ENCODE assay signal across 19 cellular contexts in genomic region chr11:120577624-120578363, GRCh38.
DNase-seq lines count a peak whose midpoint lies in the region; ATAC-seq and TF ChIP-seq lines count a peak whose summit lies in the region.
"Had no signal": no experiment of that assay in that cellular context is flagged by ENCODE, and none has a peak within 500 bp of the region (broad histone marks: within the 10 kb centered on the region; RNA-seq: fewer than 3 reads in every experiment).

No MANE protein-coding gene starts in this region.

- H3K4me1 Mint-ChIP-seq in H9 = peaks cover 8 to 15% of the 10 kb centered on the region in 2 experiments

- H3F3A ChIP-seq in SK-N-SH (replicated peaks; ENCODE audit: insufficient read depth) = no peaks in the 10 kb centered on the region

- H4K5ac ChIP-seq in H9 (ENCODE audit: insufficient read length, low read depth, low read length) = no peak overlapping the region

- H3K79me1 ChIP-seq in H9 (ENCODE audit: insufficient read depth, low read depth, low read length, poor library complexity, severe bottlenecking) = no peaks in the 10 kb centered on the region

- H3K4me2 ChIP-seq in SK-N-SH (no peak overlapping the region), H9 (ENCODE audit: insufficient read depth, insufficient read length, low read length) (no peak overlapping the region)

- H3K56ac ChIP-seq in H9 (ENCODE audit: insufficient read length, low read depth, low read length) = no peak overlapping the region

- no peaks in the 10 kb centered on the region for H3K36me3 ChIP-seq in SK-N-SH (replicated peaks in 1 of 2; ENCODE audit: control insufficient read depth in 1 of 2, insufficient read depth in 2 of 2, low read length in 1 of 2)
- H3K36me3 ChIP-seq in Panc1 (ENCODE audit: control insufficient read depth, insufficient read depth, low read length) = no peaks in the 10 kb centered on the region
- H3K36me3 ChIP-seq: HAP-1, SJCRH30 had no signal

- H3K9ac ChIP-seq in SK-N-SH (no peak overlapping the region), H9 (ENCODE audit: extremely low read depth, insufficient read length, low read length) (no peak overlapping the region)

- H2BK120ac ChIP-seq in H9 (ENCODE audit: low read depth, low read length, poor library complexity, severe bottlenecking) = no peak overlapping the region

- H4K8ac ChIP-seq in H9 (replicated peaks; ENCODE audit: insufficient read length, low read depth, low read length) = no peak overlapping the region

- peaks cover under 1 to 4% of the 10 kb centered on the region in 2 experiments; a peak in 4 of 5 replicates for H3K9me3 Mint-ChIP-seq in H9
- H3K9me3 Mint-ChIP-seq: CD8-positive, alpha-beta T cell had no signal

- no peak overlapping the region for H2BK5ac ChIP-seq in H9 (ENCODE audit: insufficient read length, low read length)

- H3K23me2 ChIP-seq in H9 (ENCODE audit: insufficient read length, low read depth, low read length, poor library complexity, severe bottlenecking) = peaks cover 3% of the 10 kb centered on the region

- no TSS peak for BruUV-seq in Panc1 (replicated peaks; lab: Mats Ljungman, UMichigan)

- peaks cover 0 to 2% (median 0%) of the 10 kb centered on the region in 3 experiments; a peak in 2 of 7 replicates for H3K36me3 Mint-ChIP-seq in H9 (ENCODE audit: insufficient read depth in 1 of 3, low read depth in 3 of 3)
- H3K36me3 Mint-ChIP-seq: CD8-positive, alpha-beta T cell had no signal

- no peak overlapping the region for H3T11ph ChIP-seq in H9 (ENCODE audit: low read length)

- H2AK5ac ChIP-seq in H9 (ENCODE audit: insufficient read length, low read length) = no peak overlapping the region

- H3K4me3 ChIP-seq in SK-N-SH (ENCODE audit: low read depth in 2 of 2, low read length in 1 of 2) = no peak overlapping the region
- H3K4me3 ChIP-seq in Panc1 (ENCODE audit: low read depth in 2 of 2, low read length in 2 of 2) = no peak overlapping the region
- H3K4me3 ChIP-seq: HAP-1, SJCRH30 had no signal

- H3K27ac ChIP-seq in SK-N-SH (ENCODE audit: low read depth in 2 of 2, low read length in 1 of 2) (no peak overlapping the region), H9 (ENCODE audit: insufficient read length, low read depth, low read length) (no peak overlapping the region), Panc1 (ENCODE audit: low read length) (no peak overlapping the region)
- H3K27ac ChIP-seq: 22Rv1, SJCRH30 had no signal

- no peak overlapping the region for H2AFZ ChIP-seq in SK-N-SH (ENCODE audit: low read depth)
- no peak overlapping the region for H2AFZ ChIP-seq in H9 (ENCODE audit: low read length)

- CTCF ChIA-PET in SK-N-SH (lab: Yijun Ruan, JAX) (interaction anchor here (0.6 kb wide), 1 partner anchor 37 kb away, joined by 3 read pairs; no protein-coding TSS in a partner anchor), Panc1 (lab: Charles Lee) (no interaction called here)

- H3K9me3 ChIP-seq in SK-N-SH = no peaks in the 10 kb centered on the region
- no peaks in the 10 kb centered on the region for H3K9me3 ChIP-seq in H9 (ENCODE audit: control insufficient read depth, low read depth, low read length)
- H3K9me3 ChIP-seq in Panc1 (ENCODE audit: control insufficient read depth, insufficient read depth, low read depth, low read length) = no peaks in the 10 kb centered on the region
- H3K9me3 ChIP-seq: HAP-1, SJCRH30 had no signal

- WGBS in SK-N-SH (ENCODE audit: low lambda C conversion rate) = 42% methylated on average over 7 of the region's 7 CpGs
- no CpG with 5 or more reads among the region's 7 CpGs for WGBS in H9 (ENCODE audit: extremely low coverage, insufficient read length, low lambda C conversion rate)

- ATAC-seq in SK-N-SH treated with all-trans-retinoic acid at 6 μM for 48 hours (no peak), Panc1 (peak; percentile 36; the same call in 1 of the 2 replicates), GM21576 (IDR thresholded peaks at IDR 0.05; ENCODE audit: unreplicated experiment) (no peak), GM18511 (IDR thresholded peaks at IDR 0.05; ENCODE audit: unreplicated experiment) (no peak)
- ATAC-seq: CD8-positive, alpha-beta T cell had no signal

- no peak overlapping the region for H3K4me3 Mint-ChIP-seq in H9
- H3K4me3 Mint-ChIP-seq: CD8-positive, alpha-beta T cell had no signal

- no peak overlapping the region for H3K18ac ChIP-seq in H9 (ENCODE audit: insufficient read length, low read depth, low read length)

- TF ChIP-seq CTCF in SK-N-SH (IDR thresholded peaks at IDR 0.05) = no peak
- no peak for TF ChIP-seq CTCF in H9 (conservative IDR thresholded peaks at IDR 0.05)
- no peak for TF ChIP-seq CTCF in Panc1 (IDR thresholded peaks at IDR 0.05)

- H3K4me1 ChIP-seq in SK-N-SH (ENCODE audit: control insufficient read depth in 1 of 2, insufficient read depth in 2 of 2, low read depth in 1 of 2, low read length in 1 of 2) = no peaks in the 10 kb centered on the region; a peak in 1 of 4 replicates
- H3K4me1 ChIP-seq in H9 (ENCODE audit: insufficient read depth, low read length) = 0 out of 2 replicates have a peak, but pooled peaks cover 3% of the 10 kb centered on the region
- no peaks in the 10 kb centered on the region for H3K4me1 ChIP-seq in Panc1 (ENCODE audit: control insufficient read depth, insufficient read depth, low read length)
- H3K4me1 ChIP-seq: HAP-1, SJCRH30 had no signal

- DNase-seq in SK-N-SH (no peak), H9 (no peak), Panc1 (ENCODE audit: low read depth, low spot score) (no peak), myocyte (ENCODE audit: low read depth) (peak; percentile 37), NCI-H2107 (lab: John Stamatoyannopoulos, UW) (no peak)
- DNase-seq: ACHN; C1 segment of cervical spinal cord; CD8-positive, alpha-beta T cell; DMS153; MV-4-11; NCI-H1694; NCI-H2081; NK-92 treated with Interleukin-12 subunit alpha and Interleukin-12 subunit beta, amount 100 ng/mL, for 24 hours; SJCRH30 had no signal

- 0 out of 2 replicates have a peak overlapping the region, but pooled peaks have one; percentile 6 for H3K14ac ChIP-seq in H9 (ENCODE audit: insufficient read depth, low read length)

- intact Hi-C loops in Panc1 (cut with micrococcal nuclease; ENCODE audit: unreplicated experiment) = no loop called here

- peaks cover 17% of the 10 kb centered on the region for H3K27me3 Mint-ChIP-seq in H9 (ENCODE audit: low read depth)

- no peak overlapping the region for H3K4ac ChIP-seq in H9 (ENCODE audit: low read depth, low read length)

- no peaks in the 10 kb centered on the region for H3K79me2 ChIP-seq in SK-N-SH (ENCODE audit: insufficient read depth)
- no peaks in the 10 kb centered on the region for H3K79me2 ChIP-seq in H9 (ENCODE audit: insufficient read depth, low read length)

- TF ChIP-seq RAD21 in SK-N-SH (IDR thresholded peaks at IDR 0.05; ENCODE audit: low read length) = no peak

- H3K23ac ChIP-seq in H9 (ENCODE audit: insufficient read length, low read depth, low read length) = no peak overlapping the region

- POLR2A ChIA-PET in SK-N-SH (lab: Yijun Ruan, JAX) (no interaction called here), Panc1 (lab: Charles Lee) (no interaction called here)

- TF ChIP-seq EP300 in SK-N-SH (IDR thresholded peaks at IDR 0.05; ENCODE audit: borderline replicate concordance in 1 of 2, low read depth in 1 of 2, low read length in 1 of 2) = no peak

- in situ Hi-C loops in Panc1 (cut with HindIII; ENCODE audit: low pct_unique_long_range_greater_than_20kb, low sequenced_read_pairs) = no loop called here

- no peaks in the 10 kb centered on the region for H3K9me2 ChIP-seq in SK-N-SH

- H2BK15ac ChIP-seq in H9 (ENCODE audit: low read depth, low read length) = no peak overlapping the region

- H4K20me1 ChIP-seq in SK-N-SH (ENCODE audit: insufficient read depth) = no peaks in the 10 kb centered on the region
- no peaks in the 10 kb centered on the region for H4K20me1 ChIP-seq in H9 (ENCODE audit: control insufficient read depth, insufficient read depth, insufficient read length)

- no peak overlapping the region for H2BK20ac ChIP-seq in H9 (ENCODE audit: low read depth, low read length, poor library complexity, severe bottlenecking)

- H2BK12ac ChIP-seq in H9 (ENCODE audit: insufficient read length, low read depth, low read length) = no peak overlapping the region

- H3K27me3 ChIP-seq in SK-N-SH (ENCODE audit: insufficient read depth) (no peaks in the 10 kb centered on the region; the same call in 1 of the 2 replicates), H9 (ENCODE audit: insufficient read depth, low read length) (no peaks in the 10 kb centered on the region), Panc1 (ENCODE audit: control insufficient read depth, insufficient read depth, low read length) (peaks cover 7% of the 10 kb centered on the region; the same call in 1 of the 2 replicates)
- H3K27me3 ChIP-seq: SJCRH30 had no signal

- H4K91ac ChIP-seq in H9 (ENCODE audit: insufficient read length, low read depth, low read length) = no peak overlapping the region

- H3K27ac Mint-ChIP-seq in H9 = no peak overlapping the region
- H3K27ac Mint-ChIP-seq: CD8-positive, alpha-beta T cell had no signal

TF ChIP-seq in SK-N-SH treated with all-trans-retinoic acid at 6 μM for 48 hours, 23 proteins besides CTCF, POLR2A, EP300 and RAD21 (continues in another document):
- TF ChIP-seq ZFP3 (CRISPR knock-in tag; IDR thresholded peaks at IDR 0.05) = no peak
- TF ChIP-seq RARB (CRISPR knock-in tag; IDR thresholded peaks at IDR 0.05) = no peak
- TF ChIP-seq ARNTL (CRISPR knock-in tag; IDR thresholded peaks at IDR 0.05; ENCODE audit: borderline replicate concordance, low read depth) = no peak
- no peak for TF ChIP-seq PPARA (CRISPR knock-in tag; IDR thresholded peaks at IDR 0.05; ENCODE audit: borderline replicate concordance)
- TF ChIP-seq ZNF70 (CRISPR knock-in tag; IDR thresholded peaks at IDR 0.05) = no peak
- TF ChIP-seq PATZ1 (CRISPR knock-in tag; IDR thresholded peaks at IDR 0.05; ENCODE audit: borderline replicate concordance) = no peak
- TF ChIP-seq ZFP30 (CRISPR knock-in tag; IDR thresholded peaks at IDR 0.05) = no peak
- TF ChIP-seq BACH2 (CRISPR knock-in tag; IDR thresholded peaks at IDR 0.05; ENCODE audit: borderline replicate concordance) = no peak
- no peak for TF ChIP-seq SNAI2 (CRISPR knock-in tag; IDR thresholded peaks at IDR 0.05)
- no peak for TF ChIP-seq OSR1 (CRISPR knock-in tag; IDR thresholded peaks at IDR 0.05)
- TF ChIP-seq TOX (CRISPR knock-in tag; IDR thresholded peaks at IDR 0.05; ENCODE audit: borderline replicate concordance) = no peak
